Comparison of ENCODE assay signal across 6 cellular contexts in genomic region chr17:4704574-4704907, GRCh38. TPM values are rescaled to one million over a fixed set of nuclear protein-coding genes. Genes with fewer than 3 reads are reported as not detected.
DNase-seq lines count a peak whose midpoint lies in the region; ATAC-seq and TF ChIP-seq lines count a peak whose summit lies in the region.
"Not testable (repeated sequence)": the region's sequence is repeated elsewhere in the genome, so short reads cannot be mapped to it uniquely, and the experiment has no call there.

No MANE protein-coding gene starts in this region.

- TF ChIP-seq CTCF in MCF 10A (IDR thresholded peaks at IDR 0.05; ENCODE audit: unreplicated experiment); neural progenitor cell (IDR thresholded peaks at IDR 0.05); transverse colon (IDR thresholded peaks at IDR 0.05): not testable (repeated sequence)

- TF ChIP-seq EP300 in transverse colon (IDR thresholded peaks at IDR 0.05; ENCODE audit: low read depth): not testable (repeated sequence)

- H2AFZ ChIP-seq in GM23248 (peak overlapping the region; percentile 91), neural progenitor cell (replicated peaks) (peak overlapping the region; percentile 66)

- not testable (repeated sequence) for H4K20me1 ChIP-seq in GM23248 (ENCODE audit: insufficient read depth)
- peaks cover 32% of the 10 kb centered on the region for H4K20me1 ChIP-seq in neural progenitor cell (ENCODE audit: low read depth)

- H3K4me3 ChIP-seq in GM23248 (peak overlapping the region; percentile 96), right cardiac atrium (ENCODE audit: low read length) (peak overlapping the region; percentile 74), neural progenitor cell (peak overlapping the region; percentile 98), transverse colon (peak overlapping the region; percentile 73 to 99 (median 86))

- ATAC-seq in right cardiac atrium: not testable (repeated sequence)

- H3K4me1 ChIP-seq in GM23248 (ENCODE audit: insufficient read depth); right cardiac atrium (ENCODE audit: control insufficient read depth, insufficient read depth, low read length): not testable (repeated sequence)
- H3K4me1 ChIP-seq in neural progenitor cell: peaks cover 19% of the 10 kb centered on the region
- H3K4me1 ChIP-seq in transverse colon: peaks cover 0 to 24% (median 13%) of the 10 kb centered on the region in 4 donors

- peaks cover 42% of the 10 kb centered on the region for H3K4me1 Mint-ChIP-seq in T-helper 1 cell treated with Interleukin-12 subunit alpha and Interleukin-12 subunit beta and Interleukin-4 antibody, amounts not matched to agents 30 μg/mL and 1 μg/mL, for 36 hours (ENCODE audit: low read depth)
- H3K4me1 Mint-ChIP-seq in MCF 10A (ENCODE audit: insufficient read depth, unreplicated experiment) (peaks cover 31% of the 10 kb centered on the region), neural progenitor cell (peaks cover 36% of the 10 kb centered on the region)

- in situ Hi-C loops in GM23248 (cut with MboI); transverse colon (cut with MboI; ENCODE audit: low pct_ligation_motif_present in 1 of 4, low pct_unique_long_range_greater_than_20kb in 1 of 4, low sequenced_read_pairs in 3 of 4): not testable (repeated sequence)

- peaks cover 49% of the 10 kb centered on the region for H3K79me2 ChIP-seq in GM23248 (ENCODE audit: insufficient read depth)
- peaks cover 51% of the 10 kb centered on the region for H3K79me2 ChIP-seq in neural progenitor cell (ENCODE audit: low read depth)

- BruUV-seq in MCF 10A (replicated peaks; lab: Mats Ljungman, UMichigan): TSS peak; percentile 82

- not testable (repeated sequence) for H3K27ac ChIP-seq in GM23248; right cardiac atrium (ENCODE audit: low read length); neural progenitor cell
- H3K27ac ChIP-seq in transverse colon: peak overlapping the region; percentile 80 to 90 (median 85)

- H3K36me3 ChIP-seq in GM23248 (ENCODE audit: low read depth); neural progenitor cell; transverse colon: not testable (repeated sequence)

- peak overlapping the region; percentile 89 for H3K4me3 Mint-ChIP-seq in T-helper 1 cell treated with Interleukin-12 subunit alpha and Interleukin-12 subunit beta and Interleukin-4 antibody, amounts not matched to agents 30 μg/mL and 1 μg/mL, for 36 hours
- H3K4me3 Mint-ChIP-seq in MCF 10A (ENCODE audit: unreplicated experiment): peak overlapping the region; percentile 88
- peak overlapping the region; percentile 93 for H3K4me3 Mint-ChIP-seq in neural progenitor cell

- H3K4me2 ChIP-seq in GM23248 (ENCODE audit: unreplicated experiment): peak overlapping the region; percentile 91
- peak overlapping the region; percentile 100 for H3K4me2 ChIP-seq in neural progenitor cell

- H3K9me2 ChIP-seq in GM23248 (ENCODE audit: insufficient read depth): not testable (repeated sequence)

- not testable (repeated sequence) for H3K27me3 ChIP-seq in GM23248 (replicated peaks; ENCODE audit: insufficient read depth); right cardiac atrium (ENCODE audit: control insufficient read depth, insufficient read depth); neural progenitor cell; transverse colon

- H3K36me3 Mint-ChIP-seq in T-helper 1 cell treated with Interleukin-12 subunit alpha and Interleukin-12 subunit beta and Interleukin-4 antibody, amounts not matched to agents 30 μg/mL and 1 μg/mL, for 36 hours (ENCODE audit: low read depth); neural progenitor cell: not testable (repeated sequence)
- H3K36me3 Mint-ChIP-seq in MCF 10A (ENCODE audit: insufficient read depth, unreplicated experiment): peaks cover 14% of the 10 kb centered on the region

- DNase-seq in GM23248; MCF 10A (ENCODE audit: unreplicated experiment); right cardiac atrium; neural progenitor cell (ENCODE audit: low spot score); transverse colon: not testable (repeated sequence)

- TF ChIP-seq POLR2A in transverse colon (IDR thresholded peaks at IDR 0.05): not testable (repeated sequence)

- peak overlapping the region; percentile 96 for H3K9ac ChIP-seq in GM23248
- H3K9ac ChIP-seq in neural progenitor cell: peak overlapping the region; percentile 34

- 37 to 40% methylated on average over 14 of the region's 14 CpGs for WGBS in GM23248 (ENCODE audit: low coverage in 1 of 2, low lambda C conversion rate in 2 of 2, missing lambda C conversion rate in 2 of 2), 2 experiments
- 53% methylated on average over 14 of the region's 14 CpGs for WGBS in right cardiac atrium
- 40 to 53% methylated on average over 13 to 14 of the region's 14 CpGs for WGBS in transverse colon (ENCODE audit: low coverage in 1 of 2), 2 donors

- H3K27ac Mint-ChIP-seq in T-helper 1 cell treated with Interleukin-12 subunit alpha and Interleukin-12 subunit beta and Interleukin-4 antibody, amounts not matched to agents 30 μg/mL and 1 μg/mL, for 36 hours: peak overlapping the region; percentile 93
- H3K27ac Mint-ChIP-seq in MCF 10A (ENCODE audit: low read depth, unreplicated experiment): peak overlapping the region; percentile 7
- H3K27ac Mint-ChIP-seq in neural progenitor cell: peak overlapping the region; percentile 93

- not testable (repeated sequence) for H3F3A ChIP-seq in GM23248 (ENCODE audit: insufficient read depth)
- H3F3A ChIP-seq in neural progenitor cell (ENCODE audit: low read depth): peaks cover 39% of the 10 kb centered on the region

- intact Hi-C loops in MCF 10A (cut with micrococcal nuclease); right cardiac atrium (cut with DNase I); transverse colon (cut with DNase I; ENCODE audit: low total_unique reads): not testable (repeated sequence)

- H3K27me3 Mint-ChIP-seq in T-helper 1 cell treated with Interleukin-12 subunit alpha and Interleukin-12 subunit beta and Interleukin-4 antibody, amounts not matched to agents 30 μg/mL and 1 μg/mL, for 36 hours (ENCODE audit: low read depth); MCF 10A (ENCODE audit: insufficient read depth, unreplicated experiment); neural progenitor cell (ENCODE audit: insufficient read depth, low read depth): not testable (repeated sequence)

- H3K9me3 Mint-ChIP-seq in T-helper 1 cell treated with Interleukin-12 subunit alpha and Interleukin-12 subunit beta and Interleukin-4 antibody, amounts not matched to agents 30 μg/mL and 1 μg/mL, for 36 hours; MCF 10A (ENCODE audit: unreplicated experiment); neural progenitor cell: not testable (repeated sequence)

- not testable (repeated sequence) for H3K9me3 ChIP-seq in GM23248 (ENCODE audit: low read depth); right cardiac atrium (ENCODE audit: control insufficient read depth, low read length); neural progenitor cell (ENCODE audit: low read depth); transverse colon

- POLR2A ChIA-PET in MCF 10A (lab: Yijun Ruan, JAX): interaction anchor here (0.8 to 1.9 kb wide), 5 partner anchors 18 to 263 kb away, joined by 3 to 6 read pairs (median 4); partner anchors contain the start of genes MED11 and SPAG7

- CTCF ChIA-PET in MCF 10A (lab: Yijun Ruan, JAX): not testable (repeated sequence)

RNA-seq across cellular contexts. Expression of gene PELP1, which starts 0.6 kb away (rescaled TPM):
- 18.8 and 25.6 TPM in 2 replicates for total RNA-seq in GM23248 (2014; rRNA removed; shearing (Covaris generic))
- polyA plus RNA-seq in GM23248 (2016; fragmentation: Nextera tagmentation; extraction: Ambion mirVana) (10.4 and 13.6 TPM in 2 replicates), right cardiac atrium (21.1 TPM)
- total RNA-seq in MCF 10A (2022) (63.9 and 74.8 TPM in 2 replicates), right cardiac atrium (10 to 100 TPM; 29.7 to 40.9 (median 36.7) TPM), neural progenitor cell (ENCODE audit: low replicate concordance) (22.4 and 38.1 TPM in 2 replicates), transverse colon (10 to 100 TPM; 12.3 to 42.2 (median 16.1) TPM)

RNA-seq across cellular contexts. Expression of gene ARRB2, which starts 5.9 kb away (rescaled TPM):
- 4.1 and 4.8 TPM in 2 replicates for total RNA-seq in GM23248 (2014; rRNA removed; shearing (Covaris generic))
- polyA plus RNA-seq in GM23248 (2016; fragmentation: Nextera tagmentation; extraction: Ambion mirVana) (3.7 and 3.9 TPM in 2 replicates), right cardiac atrium (17.0 TPM)
- total RNA-seq in MCF 10A (2022) (20.7 and 25.1 TPM in 2 replicates), right cardiac atrium (10 to 100 TPM; 21.6 to 35.1 (median 25.5) TPM), neural progenitor cell (ENCODE audit: low replicate concordance) (33.3 and 64.9 TPM in 2 replicates), transverse colon (10 to 100 TPM; 19.3 to 47.9 (median 36.8) TPM)

RNA-seq across cellular contexts. Expression of gene MED11, which starts 26.7 kb away (rescaled TPM):
- total RNA-seq in GM23248 (2014; rRNA removed; shearing (Covaris generic)): 14.4 and 16.9 TPM in 2 replicates
- polyA plus RNA-seq in GM23248 (2016; fragmentation: Nextera tagmentation; extraction: Ambion mirVana): 26.9 and 27.4 TPM in 2 replicates
- total RNA-seq in MCF 10A (2022): 15.2 and 15.8 TPM in 2 replicates
- total RNA-seq in right cardiac atrium: 10 to 100 TPM; 17.8 to 21.6 (median 21.0) TPM
- polyA plus RNA-seq in right cardiac atrium: 47.6 TPM
- total RNA-seq in neural progenitor cell (ENCODE audit: low replicate concordance): 27.3 and 31.6 TPM in 2 replicates
- total RNA-seq in transverse colon: 10 to 100 TPM in 3 of 4 donors, 1 to 10 TPM in 1; 1.4 to 60.8 (median 34.1) TPM

RNA-seq across cellular contexts. Expression of gene ZMYND15, which starts 35.1 kb away (rescaled TPM):
- total RNA-seq in GM23248 (2014; rRNA removed; shearing (Covaris generic)): 0.32 and 0.89 TPM in 2 replicates
- polyA plus RNA-seq in GM23248 (2016; fragmentation: Nextera tagmentation; extraction: Ambion mirVana) (0.16 TPM in 1 of 2 replicates, not detected in the other), right cardiac atrium (0.23 TPM)
- total RNA-seq in MCF 10A (2022) (1.3 and 1.8 TPM in 2 replicates), right cardiac atrium (under 1 TPM; 0.20 to 0.53 (median 0.33) TPM), neural progenitor cell (ENCODE audit: low replicate concordance) (not detected in 2 replicates), transverse colon (1 to 10 TPM in 1 of 4 donors, under 1 TPM in 1, not detected in 2; 0.82 to 1.4 TPM)

RNA-seq across cellular contexts. Expression of gene CXCL16, which starts 35.2 kb away (rescaled TPM):
- total RNA-seq in GM23248 (2014; rRNA removed; shearing (Covaris generic)): 1.6 and 2.5 TPM in 2 replicates
- 4.1 TPM in 2 replicates for polyA plus RNA-seq in GM23248 (2016; fragmentation: Nextera tagmentation; extraction: Ambion mirVana)
- total RNA-seq in MCF 10A (2022): 16.7 and 20.6 TPM in 2 replicates
- 1 to 10 TPM; 5.0 to 6.3 (median 5.5) TPM for total RNA-seq in right cardiac atrium
- 2.5 TPM for polyA plus RNA-seq in right cardiac atrium
- 0.21 and 0.43 TPM in 2 replicates for total RNA-seq in neural progenitor cell (ENCODE audit: low replicate concordance)
- 10 to 100 TPM; 13.0 to 72.6 (median 27.0) TPM for total RNA-seq in transverse colon

Comparison
In these comparisons a context has a peak if more than half of its experiments do, and no peak if none do; other contexts are left out.
1. H3K27ac Mint-ChIP-seq: peak in every context shown above with its lines; median percentile 93 in T-helper 1 cell treated with Interleukin-12 subunit alpha and Interleukin-12 subunit beta and Interleukin-4 antibody, amounts not matched to agents 30 μg/mL and 1 μg/mL, for 36 hours; 93 in neural progenitor cell; 7 in MCF 10A.